In the genomic region with DNA sequence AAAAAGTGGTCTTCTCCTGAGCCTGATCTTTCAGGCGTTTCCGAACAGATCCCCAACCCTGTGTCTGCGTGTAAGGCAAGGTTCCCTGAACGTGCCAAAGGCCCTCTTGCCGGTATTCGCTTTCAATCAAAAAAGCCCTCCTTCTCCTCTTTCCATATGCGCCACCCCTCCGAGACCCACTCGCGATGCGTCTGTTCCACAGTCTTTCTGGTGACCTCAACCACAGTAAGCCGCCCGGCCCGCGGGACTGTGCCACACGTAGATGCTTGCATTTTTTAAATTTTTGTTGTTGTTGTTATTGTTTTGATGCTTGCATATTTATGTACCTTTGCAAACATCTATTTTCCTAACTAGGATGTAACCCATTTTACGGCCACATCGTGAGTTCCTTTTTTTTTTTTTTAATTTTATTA, we compare ENCODE assay signal across 8 cellular contexts. TPM values are rescaled to one million over a fixed set of nuclear protein-coding genes. Genes with fewer than 3 reads are reported as not detected.
A peak's percentile ranks its signal among the peaks of the same experiment; 100 is the strongest.
DNase-seq lines count a peak whose midpoint lies in the region; ATAC-seq and TF ChIP-seq lines count a peak whose summit lies in the region.

No MANE protein-coding gene starts in this region.

- no peaks in the 10 kb centered on the region for H3K27me3 Mint-ChIP-seq in activated CD8-positive, alpha-beta T cell treated with anti-CD3 and anti-CD28 coated beads for 36 hours

- CTCF ChIA-PET in HEK293T (lab: Yijun Ruan, JAX), result interaction anchor here (0.5 to 2.7 kb wide), 4 partner anchors 11 to 385 kb away, joined by 3 to 10 read pairs (median 4); no protein-coding TSS in a partner anchor
- CTCF ChIA-PET in activated CD8-positive, alpha-beta T cell treated with anti-CD3 and anti-CD28 coated beads for 36 hours (lab: Charles Lee), result interaction anchor here (1.1 to 7.1 kb wide), 6 partner anchors 10 to 91 kb away, joined by 3 to 73 read pairs (median 4); a partner anchor contains a TSS

- no peaks in the 10 kb centered on the region for H3K4me1 ChIP-seq in right cardiac atrium (ENCODE audit: control insufficient read depth, insufficient read depth, low read length)

- WGBS in right cardiac atrium, result 2% methylated on average over 18 of the region's 18 CpGs

- peaks cover 16% of the 10 kb centered on the region for H3K4me1 Mint-ChIP-seq in activated CD8-positive, alpha-beta T cell treated with anti-CD3 and anti-CD28 coated beads for 36 hours (ENCODE audit: low read depth)
- H3K4me1 Mint-ChIP-seq in stimulated activated effector memory CD8-positive, alpha-beta T cell treated with anti-CD3 and anti-CD28 coated beads, Interleukin-12 subunit alpha, Interleukin-12 subunit beta, amount 100 ng/mL, for 72 hours, result peaks cover 36% of the 10 kb centered on the region

- DNase-seq in HEK293T (ENCODE audit: extremely low spot score), result no peak
- DNase-seq in activated CD8-positive, alpha-beta T cell treated with anti-CD3 and anti-CD28 coated beads for 36 hours, result no peak
- peak in 1 of 3 donors; percentile 29 for DNase-seq in right cardiac atrium
- no peak for DNase-seq in stimulated activated effector memory CD8-positive, alpha-beta T cell treated with anti-CD3 and anti-CD28 coated beads, Interleukin-12 subunit alpha, Interleukin-12 subunit beta, amount 100 ng/mL, for 72 hours (ENCODE audit: low spot score in 2 of 2)
- DNase-seq in NCI-H526 treated with DMSO at 0.1 percent for 48 hours (lab: John Stamatoyannopoulos, UW), result no peak
- no peak for DNase-seq in NOMO-1 treated with DMSO at 0.1 percent for 48 hours (lab: John Stamatoyannopoulos, UW; ENCODE audit: unreplicated experiment)

- no peak overlapping the region for H3K27ac ChIP-seq in right cardiac atrium (ENCODE audit: low read length)

- intact Hi-C loops in activated CD8-positive, alpha-beta T cell treated with anti-CD3 and anti-CD28 coated beads for 36 hours (cut with micrococcal nuclease), result no loop called here
- intact Hi-C loops in right cardiac atrium (cut with DNase I), result no loop called here

- H3K4me3 Mint-ChIP-seq in activated CD8-positive, alpha-beta T cell treated with anti-CD3 and anti-CD28 coated beads for 36 hours, result peak overlapping the region; percentile 83
- H3K4me3 Mint-ChIP-seq in stimulated activated effector memory CD8-positive, alpha-beta T cell treated with anti-CD3 and anti-CD28 coated beads, Interleukin-12 subunit alpha, Interleukin-12 subunit beta, amount 100 ng/mL, for 72 hours, result peak overlapping the region; percentile 92

- TF ChIP-seq CTCF in activated CD8-positive, alpha-beta T cell treated with anti-CD3 and anti-CD28 coated beads for 36 hours (IDR thresholded peaks at IDR 0.05), result no peak

- POLR2A ChIA-PET in HEK293T (lab: Yijun Ruan, JAX), result interaction anchor here (0.6 to 4.1 kb wide), 20 partner anchors 9 to 377 kb away, joined by 3 to 58 read pairs (median 4); a partner anchor contains a TSS
- POLR2A ChIA-PET in activated CD8-positive, alpha-beta T cell treated with anti-CD3 and anti-CD28 coated beads for 36 hours (lab: Charles Lee), result interaction anchor here (0.7 to 3.4 kb wide), 12 partner anchors 17 to 340 kb away, joined by 3 to 42 read pairs (median 4); a partner anchor contains a TSS

- H3K9me3 Mint-ChIP-seq in activated CD8-positive, alpha-beta T cell treated with anti-CD3 and anti-CD28 coated beads for 36 hours, result no peaks in the 10 kb centered on the region
- H3K9me3 Mint-ChIP-seq in stimulated activated effector memory CD8-positive, alpha-beta T cell treated with anti-CD3 and anti-CD28 coated beads, Interleukin-12 subunit alpha, Interleukin-12 subunit beta, amount 100 ng/mL, for 72 hours, result no peaks in the 10 kb centered on the region

- peak overlapping the region; percentile 98 for H3K27ac Mint-ChIP-seq in activated CD8-positive, alpha-beta T cell treated with anti-CD3 and anti-CD28 coated beads for 36 hours
- peak overlapping the region; percentile 99 for H3K27ac Mint-ChIP-seq in stimulated activated effector memory CD8-positive, alpha-beta T cell treated with anti-CD3 and anti-CD28 coated beads, Interleukin-12 subunit alpha, Interleukin-12 subunit beta, amount 100 ng/mL, for 72 hours

- no peak for ATAC-seq in activated CD8-positive, alpha-beta T cell treated with anti-CD3 and anti-CD28 coated beads for 36 hours
- ATAC-seq in right cardiac atrium, result no peak
- ATAC-seq in stimulated activated effector memory CD8-positive, alpha-beta T cell treated with anti-CD3 and anti-CD28 coated beads, Interleukin-12 subunit alpha, Interleukin-12 subunit beta, amount 100 ng/mL, for 72 hours, result no peak
- no peak for ATAC-seq in HG03378 (IDR thresholded peaks at IDR 0.05; ENCODE audit: unreplicated experiment)
- no peak for ATAC-seq in HG03571 (IDR thresholded peaks at IDR 0.05; ENCODE audit: unreplicated experiment)

- H3K4me3 ChIP-seq in right cardiac atrium (ENCODE audit: low read length), result peak overlapping the region; percentile 85

- H3K9me3 ChIP-seq in right cardiac atrium (ENCODE audit: control insufficient read depth, low read length), result no peaks in the 10 kb centered on the region

- no peaks in the 10 kb centered on the region for H3K27me3 ChIP-seq in right cardiac atrium (ENCODE audit: control insufficient read depth, insufficient read depth)

- no peaks in the 10 kb centered on the region for H3K36me3 Mint-ChIP-seq in activated CD8-positive, alpha-beta T cell treated with anti-CD3 and anti-CD28 coated beads for 36 hours (ENCODE audit: low read depth)
- peaks cover 12% of the 10 kb centered on the region for H3K36me3 Mint-ChIP-seq in stimulated activated effector memory CD8-positive, alpha-beta T cell treated with anti-CD3 and anti-CD28 coated beads, Interleukin-12 subunit alpha, Interleukin-12 subunit beta, amount 100 ng/mL, for 72 hours

TF ChIP-seq in HEK293T, 16 proteins besides CTCF, POLR2A, EP300 and RAD21:
- TF ChIP-seq NFRKB (IDR thresholded peaks at IDR 0.05) (no peak), FOXA1 (IDR thresholded peaks at IDR 0.05) (no peak), L3MBTL2 (conservative IDR thresholded peaks at IDR 0.05) (peak; percentile 45; the same call in 1 of the 2 replicates), HDGF (IDR thresholded peaks at IDR 0.05; ENCODE audit: borderline replicate concordance) (no peak)
- TF ChIP-seq, protein P1, sequence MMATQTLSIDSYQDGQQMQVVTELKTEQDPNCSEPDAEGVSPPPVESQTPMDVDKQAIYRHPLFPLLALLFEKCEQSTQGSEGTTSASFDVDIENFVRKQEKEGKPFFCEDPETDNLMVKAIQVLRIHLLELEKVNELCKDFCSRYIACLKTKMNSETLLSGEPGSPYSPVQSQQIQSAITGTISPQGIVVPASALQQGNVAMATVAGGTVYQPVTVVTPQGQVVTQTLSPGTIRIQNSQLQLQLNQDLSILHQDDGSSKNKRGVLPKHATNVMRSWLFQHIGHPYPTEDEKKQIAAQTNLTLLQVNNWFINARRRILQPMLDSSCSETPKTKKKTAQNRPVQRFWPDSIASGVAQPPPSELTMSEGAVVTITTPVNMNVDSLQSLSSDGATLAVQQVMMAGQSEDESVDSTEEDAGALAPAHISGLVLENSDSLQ (IDR thresholded peaks at IDR 0.05), result no peak

RNA-seq across cellular contexts. Expression of a gene that starts 0.6 kb away (rescaled TPM):
- total RNA-seq in activated CD8-positive, alpha-beta T cell treated with anti-CD3 and anti-CD28 coated beads for 36 hours, result 10 to 100 TPM; 28.1 to 29.9 TPM
- total RNA-seq in right cardiac atrium, result 10 to 100 TPM; 31.9 to 45.3 (median 39.1) TPM
- 37.4 TPM for polyA plus RNA-seq in right cardiac atrium

RNA-seq across cellular contexts. Expression of a gene that starts 30.1 kb away (rescaled TPM):
- total RNA-seq in activated CD8-positive, alpha-beta T cell treated with anti-CD3 and anti-CD28 coated beads for 36 hours, result 10 to 100 TPM; 15.7 to 17.7 TPM
- total RNA-seq in right cardiac atrium, result 10 to 100 TPM in 1 of 4 donors, 1 to 10 TPM in 3; 3.5 to 13.6 (median 3.8) TPM
- polyA plus RNA-seq in right cardiac atrium, result 3.8 TPM

RNA-seq across cellular contexts. Expression of a gene that starts 46.2 kb away (rescaled TPM):
- total RNA-seq in activated CD8-positive, alpha-beta T cell treated with anti-CD3 and anti-CD28 coated beads for 36 hours, result under 1 TPM; 0.49 to 0.52 TPM
- 1 to 10 TPM; 1.9 to 2.5 (median 2.2) TPM for total RNA-seq in right cardiac atrium
- 2.1 TPM for polyA plus RNA-seq in right cardiac atrium
